Comparison of ENCODE assay signal across 15 cellular contexts in genomic region chr5:145908206-145908945, GRCh38. TPM values are rescaled to one million over a fixed set of nuclear protein-coding genes. Genes with fewer than 3 reads are reported as not detected.
DNase-seq lines count a peak whose midpoint lies in the region; ATAC-seq and TF ChIP-seq lines count a peak whose summit lies in the region.
"Had no signal": no experiment of that assay in that cellular context is flagged by ENCODE, and none has a peak within 500 bp of the region (broad histone marks: within the 10 kb centered on the region; RNA-seq: fewer than 3 reads in every experiment).

No MANE protein-coding gene starts in this region.

- H3K9me2 ChIP-seq in HCT116 (ENCODE audit: insufficient read depth): no peaks in the 10 kb centered on the region

- peak; percentile 76 for ATAC-seq in HCT116
- ATAC-seq in T-cell (replicated peaks in 1 of 4): no peak
- no peak for ATAC-seq in GM18519 (IDR thresholded peaks at IDR 0.05; ENCODE audit: low FRiP score, unreplicated experiment)

- no peaks in the 10 kb centered on the region for H3K36me3 ChIP-seq in HCT116 (ENCODE audit: control insufficient read depth in 1 of 2, insufficient read depth in 2 of 2, low read length in 2 of 2)
- H3K36me3 ChIP-seq: SJCRH30 had no signal

- intact Hi-C loops in HCT116 (cut with micrococcal nuclease): loop anchor here (1.0 to 5.0 kb wide), 3 partner anchors 74 to 519 kb away; no protein-coding TSS in a partner anchor

- H3K4me1 ChIP-seq in HCT116 (ENCODE audit: control insufficient read depth in 1 of 2, insufficient read depth in 2 of 2, low read length in 2 of 2): no peaks in the 10 kb centered on the region
- H3K4me1 ChIP-seq: SJCRH30 had no signal

- no peak overlapping the region for H3K27ac ChIP-seq in 22Rv1
- no peak overlapping the region for H3K27ac ChIP-seq in HCT116 (ENCODE audit: low read depth, low read length)
- H3K27ac ChIP-seq: SJCRH30 had no signal

- H3K27ac Mint-ChIP-seq in T-cell: no peak overlapping the region

- no peaks in the 10 kb centered on the region for H3K36me3 Mint-ChIP-seq in T-cell

- no peak overlapping the region for H3K9ac ChIP-seq in HCT116 (ENCODE audit: low read length)

- no peaks in the 10 kb centered on the region for H3K27me3 ChIP-seq in HCT116 (ENCODE audit: insufficient read depth, low read length)

- H3K4me3 ChIP-seq in HCT116 (replicated peaks in 1 of 2; ENCODE audit: low read depth in 1 of 2, low read length in 2 of 2) (no peak overlapping the region), astrocyte of the spinal cord (ENCODE audit: low read depth, low read length) (no peak overlapping the region)
- H3K4me3 ChIP-seq: SJCRH30 had no signal

- H3K27me3 Mint-ChIP-seq in T-cell: peaks cover 3 to 8% of the 10 kb centered on the region in 2 donors

- POLR2A ChIA-PET in HCT116 (lab: Charles Lee): interaction anchor here (1.0 kb wide), 1 partner anchor 28 kb away, joined by 4 read pairs; the partner anchor contains the start of gene SH3RF2
- POLR2A ChIA-PET in T-cell (lab: Charles Lee): no interaction called here

- peak; percentile 68 for TF ChIP-seq RAD21 in HCT116 (IDR thresholded peaks at IDR 0.05; ENCODE audit: low read depth)

- H3K4me1 Mint-ChIP-seq in T-cell: no peaks in the 10 kb centered on the region

- in situ Hi-C loops in astrocyte of the spinal cord (cut with HindIII; ENCODE audit: low sequenced_read_pairs): no loop called here

- TF ChIP-seq CTCF in 22Rv1 (IDR thresholded peaks at IDR 0.05): peak; percentile 28
- peak; percentile 38 to 65 (median 50); a peak in 4 of 6 replicates for TF ChIP-seq CTCF in HCT116 (IDR thresholded peaks at IDR 0.05 in 2 of 3, conservative IDR thresholded peaks at IDR 0.05 in 1 of 3; ENCODE audit: borderline replicate concordance in 1 of 3, insufficient read depth in 1 of 3, low read depth in 2 of 3, low read length in 2 of 3)
- TF ChIP-seq CTCF in astrocyte of the spinal cord (IDR thresholded peaks at IDR 0.05; ENCODE audit: low read depth, low read length): peak; percentile 25

- no peaks in the 10 kb centered on the region for H4K20me1 ChIP-seq in HCT116 (ENCODE audit: insufficient read depth)

- no peaks in the 10 kb centered on the region for H3K79me2 ChIP-seq in HCT116 (ENCODE audit: insufficient read depth, low read length)

- H3K9me3 ChIP-seq in HCT116 (ENCODE audit: control insufficient read depth in 1 of 2, insufficient read depth in 1 of 2, low read depth in 1 of 2, low read length in 2 of 2): no peaks in the 10 kb centered on the region
- H3K9me3 ChIP-seq: SJCRH30 had no signal

- H3K4me3 Mint-ChIP-seq in T-cell: no peak overlapping the region

- no TSS peak for BruUV-seq in HCT116 (replicated peaks; lab: Mats Ljungman, UMichigan)

- TF ChIP-seq POLR2A in HCT116 (IDR thresholded peaks at IDR 0.05; ENCODE audit: borderline replicate concordance, extremely low read depth, insufficient read depth, insufficient read length): no peak

- RAD21 ChIA-PET in HCT116 (lab: Charles Lee; ENCODE audit: low non-redundant PET in 1 of 2, low total read pairs in 2 of 2, uncharacterized antibody in 2 of 2, unreplicated experiment in 2 of 2): interaction anchor here in 1 of 2 experiments (0.9 kb wide), 1 partner anchor 133 kb away, joined by 4 read pairs; no protein-coding TSS in a partner anchor

- no peak overlapping the region for H3K4me2 ChIP-seq in HCT116 (ENCODE audit: low read length)

- no peaks in the 10 kb centered on the region for H3K9me3 Mint-ChIP-seq in T-cell

- peak; percentile 18 for DNase-seq in HCT116 (ENCODE audit: low read depth, low spot score)
- DNase-seq in astrocyte of the spinal cord (ENCODE audit: low read depth, low spot score): no peak
- DNase-seq in iPS-NIHi7 (ENCODE audit: extremely low spot score): peak; percentile 50
- DNase-seq in T-cell: no peak
- DNase-seq in NCI-H1105 treated with DMSO at 0.1 percent for 48 hours (lab: John Stamatoyannopoulos, UW): no peak
- no peak for DNase-seq in SKM-1 treated with dmso at 0.1 percent for 144 hours (lab: John Stamatoyannopoulos, UW; ENCODE audit: unreplicated experiment)
- DNase-seq: activated CD4-positive, CD25-positive, alpha-beta regulatory T cell treated with anti-CD3 and anti-CD28 coated beads, Interleukin-2, amount 50 U/mL, for 72 hours; activated T-cell treated with anti-CD3 and anti-CD28 coated beads, Interleukin-2, amount 50 U/mL, for 48 hours; NCI-H1417; NCI-H526 treated with DMSO at 0.1 percent for 48 hours; SJCRH30 had no signal

- CTCF ChIA-PET in HCT116 (lab: Charles Lee) (interaction anchor here (0.8 to 2.0 kb wide), 4 partner anchors 20 to 133 kb away, joined by 3 to 6 read pairs (median 5); no protein-coding TSS in a partner anchor), T-cell (lab: Charles Lee) (no interaction called here)

- no peak overlapping the region for H2AFZ ChIP-seq in HCT116 (ENCODE audit: low read depth, low read length, poor library complexity, severe bottlenecking)

TF ChIP-seq in HCT116, 20 proteins besides CTCF, POLR2A, EP300 and RAD21:
- TF ChIP-seq ZBTB33 (IDR thresholded peaks at IDR 0.05; ENCODE audit: extremely low read depth, insufficient replicate concordance, low read length) (no peak), FOSL1 (IDR thresholded peaks at IDR 0.05; ENCODE audit: low read depth) (no peak), SRF (IDR thresholded peaks at IDR 0.05; ENCODE audit: low read depth) (no peak), SP1 (IDR thresholded peaks at IDR 0.05; ENCODE audit: low read depth) (no peak), ATF3 (IDR thresholded peaks at IDR 0.05) (no peak), REST (IDR thresholded peaks at IDR 0.05; ENCODE audit: low read depth) (no peak), EZH2phosphoT487 (IDR thresholded peaks at IDR 0.05; ENCODE audit: borderline replicate concordance) (no peak), SIN3A (IDR thresholded peaks at IDR 0.05; ENCODE audit: low read depth) (no peak), EGR1 (IDR thresholded peaks at IDR 0.05; ENCODE audit: low read depth) (no peak), CBX3 (IDR thresholded peaks at IDR 0.05; ENCODE audit: low read depth) (no peak), TCF7L2 (IDR thresholded peaks at IDR 0.05; ENCODE audit: borderline replicate concordance, extremely low read depth, insufficient read depth, insufficient read length) (no peak), ZFX (IDR thresholded peaks at IDR 0.05) (no peak), EZH2 (IDR thresholded peaks at IDR 0.05) (no peak)

RNA-seq across cellular contexts. Expression of gene SH3RF2, which starts 28.0 kb away (rescaled TPM):
- total RNA-seq in HCT116 (2021; ENCODE audit: unreplicated experiment) (14.3 TPM), T-cell (under 1 TPM in 4 of 5 donors, not detected in 1; 0.26 to 0.75 (median 0.37) TPM)
- polyA plus RNA-seq in HCT116 (2012): 4.5 and 7.1 TPM in 2 replicates
- total RNA-seq: SJCRH30 had no signal

RNA-seq across cellular contexts. Expression of gene GRXCR2, which starts 35.6 kb away (rescaled TPM):
- total RNA-seq in HCT116 (2021; ENCODE audit: unreplicated experiment) (not detected), T-cell (not detected)
- not detected in 2 replicates for polyA plus RNA-seq in HCT116 (2012)
- total RNA-seq: astrocyte, SJCRH30 had no signal
- polyA plus RNA-seq: BJ had no signal

Comparison
In these comparisons a context has a peak if more than half of its experiments do, and no peak if none do; other contexts are left out.
1. DNase-seq: peak in HCT116 (single experiment) and iPS-NIHi7 (single experiment); none in astrocyte of the spinal cord (single experiment), T-cell (0 of 34), NCI-H1105 treated with DMSO at 0.1 percent for 48 hours (single experiment) and SKM-1 treated with dmso at 0.1 percent for 144 hours (single experiment).
2. Peak in every context shown above with its lines, with median percentiles within 50 percentile points of each other: CTCF ChIP-seq.